ENCODE assay signal across 10 cellular contexts in the genomic region with DNA sequence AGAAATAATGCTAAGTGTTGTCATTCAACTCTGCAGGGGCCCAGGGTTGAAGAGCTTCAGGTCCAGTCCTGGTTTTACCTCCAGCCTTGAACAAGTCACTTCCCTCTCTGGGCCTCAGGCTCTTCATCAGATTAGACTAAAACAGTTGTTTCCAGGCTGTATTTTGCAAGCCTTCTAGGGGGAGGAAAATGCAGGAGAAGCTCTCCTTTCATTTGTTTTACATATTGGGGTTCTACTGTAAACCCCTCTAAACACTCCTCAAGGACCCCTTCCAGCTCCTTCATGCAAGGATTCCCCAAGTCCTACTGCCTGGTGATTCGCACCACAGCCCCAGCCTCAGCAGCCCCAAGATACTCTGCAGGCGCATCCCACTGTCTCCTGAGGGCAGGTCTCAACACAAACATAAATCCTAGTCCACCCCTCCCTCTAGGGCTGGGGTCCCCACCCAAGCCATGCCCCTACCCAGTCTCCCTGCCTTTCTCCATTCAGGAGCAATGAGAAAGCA. TPM values are rescaled to one million over a fixed set of nuclear protein-coding genes. Genes with fewer than 3 reads are reported as not detected.
DNase-seq lines count a peak whose midpoint lies in the region; ATAC-seq and TF ChIP-seq lines count a peak whose summit lies in the region.
"Had no signal": no experiment of that assay in that cellular context is flagged by ENCODE, and none has a peak within 500 bp of the region (broad histone marks: within the 10 kb centered on the region; RNA-seq: fewer than 3 reads in every experiment).

No MANE protein-coding gene starts in this region.

- 71% methylated on average over 2 of the region's 2 CpGs for WGBS in suprapubic skin
- WGBS in thyroid gland, 2 donors = 79 to 87% methylated on average over 2 of the region's 2 CpGs

- no peaks in the 10 kb centered on the region for H3K27me3 ChIP-seq in breast epithelium
- no peaks in the 10 kb centered on the region for H3K27me3 ChIP-seq in suprapubic skin
- no peaks in the 10 kb centered on the region for H3K27me3 ChIP-seq in thyroid gland

- H3K4me3 Mint-ChIP-seq in MCF 10A (ENCODE audit: unreplicated experiment) = no peak overlapping the region

- TF ChIP-seq EP300 in suprapubic skin (IDR thresholded peaks at IDR 0.05) = no peak

- H3K9me3 Mint-ChIP-seq in MCF 10A (ENCODE audit: unreplicated experiment) = no peaks in the 10 kb centered on the region

- H3K27me3 Mint-ChIP-seq in MCF 10A (ENCODE audit: insufficient read depth, unreplicated experiment) = no peaks in the 10 kb centered on the region

- TF ChIP-seq POLR2A in breast epithelium (IDR thresholded peaks at IDR 0.05) = no peak
- TF ChIP-seq POLR2A in suprapubic skin (IDR thresholded peaks at IDR 0.05) = no peak
- no peak for TF ChIP-seq POLR2A in thyroid gland (IDR thresholded peaks at IDR 0.05)

- H3K9me3 ChIP-seq in breast epithelium = no peaks in the 10 kb centered on the region
- H3K9me3 ChIP-seq in suprapubic skin = no peaks in the 10 kb centered on the region
- no peaks in the 10 kb centered on the region for H3K9me3 ChIP-seq in thyroid gland

- H3K4me1 ChIP-seq in breast epithelium = no peaks in the 10 kb centered on the region
- peaks cover 30% of the 10 kb centered on the region for H3K4me1 ChIP-seq in suprapubic skin
- peaks cover 0 to 9% of the 10 kb centered on the region in 2 donors for H3K4me1 ChIP-seq in thyroid gland

- H3K36me3 Mint-ChIP-seq in MCF 10A (ENCODE audit: insufficient read depth, unreplicated experiment) = no peaks in the 10 kb centered on the region

- DNase-seq in MCF 10A (ENCODE audit: unreplicated experiment) (peak; percentile 71), breast epithelium (ENCODE audit: low spot score in 2 of 2) (no peak), RPMI8226 (peak; percentile 17), germinal center (ENCODE audit: low spot score) (peak; percentile 46), suprapubic skin (ENCODE audit: low spot score in 2 of 2) (no peak), thyroid gland (no peak)

- CTCF ChIA-PET in MCF 10A (lab: Yijun Ruan, JAX) = interaction anchor here (0.7 kb wide), 1 partner anchor 70 kb away, joined by 4 read pairs; no protein-coding TSS in a partner anchor

- POLR2A ChIA-PET in MCF 10A (lab: Yijun Ruan, JAX) = interaction anchor here (2.0 kb wide), 1 partner anchor 9 kb away, joined by 5 read pairs; no protein-coding TSS in a partner anchor

- H3K4me1 Mint-ChIP-seq in MCF 10A (ENCODE audit: insufficient read depth, unreplicated experiment) = peaks cover 7% of the 10 kb centered on the region

- H3K4me3 ChIP-seq in breast epithelium (no peak overlapping the region), suprapubic skin (no peak overlapping the region), thyroid gland (replicated peaks in 1 of 3) (no peak overlapping the region)

- no peak overlapping the region for H3K27ac Mint-ChIP-seq in MCF 10A (ENCODE audit: low read depth, unreplicated experiment)

- no TSS peak for BruUV-seq in MCF 10A (replicated peaks; lab: Mats Ljungman, UMichigan)

- no peak for TF ChIP-seq CTCF in MCF 10A (IDR thresholded peaks at IDR 0.05; ENCODE audit: unreplicated experiment)
- TF ChIP-seq CTCF in breast epithelium (IDR thresholded peaks at IDR 0.05) = no peak
- no peak for TF ChIP-seq CTCF in suprapubic skin (IDR thresholded peaks at IDR 0.05)
- TF ChIP-seq CTCF in thyroid gland (IDR thresholded peaks at IDR 0.05) = no peak

- no peaks in the 10 kb centered on the region for H3K36me3 ChIP-seq in breast epithelium
- H3K36me3 ChIP-seq in suprapubic skin = no peaks in the 10 kb centered on the region
- no peaks in the 10 kb centered on the region for H3K36me3 ChIP-seq in thyroid gland

- H3K27ac ChIP-seq in breast epithelium = no peak overlapping the region
- peak overlapping the region; percentile 65 for H3K27ac ChIP-seq in suprapubic skin
- no peak overlapping the region for H3K27ac ChIP-seq in thyroid gland

- intact Hi-C loops in MCF 10A (cut with micrococcal nuclease) (no loop called here), breast epithelium (cut with DNase I; ENCODE audit: low total_unique reads) (no loop called here), thyroid gland (cut with DNase I) (no loop called here)

- no peak for ATAC-seq in GM21390 (IDR thresholded peaks at IDR 0.05; ENCODE audit: unreplicated experiment)
- no peak for ATAC-seq in HG03196 (IDR thresholded peaks at IDR 0.05; ENCODE audit: unreplicated experiment)

RNA-seq across cellular contexts. Expression of a gene that starts 2.7 kb away (rescaled TPM):
- not detected in 2 replicates for total RNA-seq in MCF 10A (2022)
- total RNA-seq in breast epithelium = not detected
- total RNA-seq in suprapubic skin = 10 to 100 TPM in 3 of 4 donors, 1 to 10 TPM in 1; 6.2 to 75.6 (median 51.1) TPM
- total RNA-seq in thyroid gland = not detected
- total RNA-seq: mononuclear cell; T-helper 2 cell treated with Interferon-gamma antibody and Interleukin-4, amounts not matched to agents 100 ng/mL and 5 ng/mL, for 36 hours had no signal

RNA-seq across cellular contexts. Expression of a gene that starts 25.9 kb away (rescaled TPM):
- total RNA-seq in MCF 10A (2022) (0.10 and 0.16 TPM in 2 replicates), breast epithelium (1 to 10 TPM in 1 of 3 donors, under 1 TPM in 2; 0.48 to 1.3 (median 0.59) TPM), suprapubic skin (1 to 10 TPM in 3 of 4 donors, under 1 TPM in 1; 0.65 to 2.4 (median 1.8) TPM), thyroid gland (1 to 10 TPM in 1 of 4 donors, under 1 TPM in 1, not detected in 2; 0.22 to 1.3 TPM)

Comparison
In these comparisons a context has a peak if more than half of its experiments do, and no peak if none do; other contexts are left out.
1. DNase-seq: peak in MCF 10A (single experiment), RPMI8226 (single experiment) and germinal center (single experiment); none in breast epithelium (0 of 2), suprapubic skin (0 of 2) and thyroid gland (0 of 2).